Comparison of ENCODE assay signal across 8 cellular contexts in genomic region chr6:36986704-36987047, GRCh38. TPM values are rescaled to one million over a fixed set of nuclear protein-coding genes. Genes with fewer than 3 reads are reported as not detected.
DNase-seq lines count a peak whose midpoint lies in the region; ATAC-seq, FAIRE-seq and TF ChIP-seq lines count a peak whose summit lies in the region.

No MANE protein-coding gene starts in this region.

- POLR2A ChIA-PET in PC-3 (lab: Charles Lee; ENCODE audit: unreplicated experiment), result interaction anchor here (0.7 kb wide), 1 partner anchor 211 kb away, joined by 5 read pairs; no protein-coding TSS in a partner anchor

- peak overlapping the region; percentile 98 for H3K4me2 ChIP-seq in PC-3 (ENCODE audit: low read length)

- peak; percentile 60 for DNase-seq in GM20000 (ENCODE audit: low spot score)
- no peak for DNase-seq in PC-3
- no peak for DNase-seq in epithelial cell of prostate (ENCODE audit: low read depth, low spot score)
- DNase-seq in pancreas, result no peak
- no peak for DNase-seq in putamen (ENCODE audit: low spot score)
- DNase-seq in NCI-H446 treated with DMSO at 0.1 percent for 48 hours (lab: John Stamatoyannopoulos, UW), result no peak

- intact Hi-C loops in PC-3 (cut with micrococcal nuclease), result loop anchor here (1.0 to 10.0 kb wide), 3 partner anchors 32 to 102 kb away; partner anchors contain the start of gene C6orf89
- intact Hi-C loops in pancreas (cut with DNase I), result no loop called here

- no peak for TF ChIP-seq CTCF in GM20000 (IDR thresholded peaks at IDR 0.05; ENCODE audit: extremely low read depth, missing control alignments)
- no peak for TF ChIP-seq CTCF in PC-3 (conservative IDR thresholded peaks at IDR 0.05; ENCODE audit: low read depth, low read length)
- TF ChIP-seq CTCF in pancreas (IDR thresholded peaks at IDR 0.05), result no peak

- H3K79me2 ChIP-seq in PC-3 (ENCODE audit: low read length), result peaks cover 51% of the 10 kb centered on the region

- ATAC-seq in PC-3 (peak; percentile 24), pancreas (peak in 1 of 4 donors; percentile 29), GM21576 (IDR thresholded peaks at IDR 0.05; ENCODE audit: unreplicated experiment) (no peak), GM21381 (IDR thresholded peaks at IDR 0.05; ENCODE audit: unreplicated experiment) (no peak)

- H2AFZ ChIP-seq in PC-3 (ENCODE audit: low read length), result peak overlapping the region; percentile 85

- FAIRE-seq in pancreas (lab: Jason Lieb, UNC), result no peak

- H3K27me3 ChIP-seq in PC-3 (ENCODE audit: low read length) (no peaks in the 10 kb centered on the region), pancreas (no peaks in the 10 kb centered on the region)

- peaks cover 24% of the 10 kb centered on the region for H3K4me1 ChIP-seq in PC-3 (ENCODE audit: insufficient read depth, low read length)
- peaks cover 4 to 23% (median 9%) of the 10 kb centered on the region in 3 donors for H3K4me1 ChIP-seq in pancreas

- BruUV-seq in PC-3 (replicated peaks; lab: Mats Ljungman, UMichigan), result TSS peak; percentile 76

- peak overlapping the region; percentile 98 for H3K9ac ChIP-seq in PC-3 (ENCODE audit: low read length)

- H3K36me3 ChIP-seq in PC-3 (ENCODE audit: low read depth, low read length) (no peaks in the 10 kb centered on the region; the same call in 1 of the 2 replicates), pancreas (no peaks in the 10 kb centered on the region)

- H3K4me3 ChIP-seq in PC-3 (ENCODE audit: low read length) (peak overlapping the region; percentile 99), pancreas (peak overlapping the region; percentile 68 to 99 (median 98))

- H4K20me1 ChIP-seq in PC-3 (ENCODE audit: low read length), result peaks cover 24% of the 10 kb centered on the region

- CTCF ChIA-PET in PC-3 (lab: Charles Lee), result interaction anchor here (0.5 to 1.9 kb wide), 4 partner anchors 31 to 1600 kb away, joined by 3 to 9 read pairs (median 5); no protein-coding TSS in a partner anchor

- no peaks in the 10 kb centered on the region for H3F3A ChIP-seq in PC-3 (ENCODE audit: low read length, unreplicated experiment)

- 1% methylated on average over 8 of the region's 8 CpGs for WGBS in pancreas, 2 donors

- H3K9me2 ChIP-seq in PC-3 (replicated peaks; ENCODE audit: low read length), result no peaks in the 10 kb centered on the region

- no peaks in the 10 kb centered on the region for H3K9me3 ChIP-seq in PC-3 (ENCODE audit: low read length)
- no peaks in the 10 kb centered on the region for H3K9me3 ChIP-seq in pancreas

- H3K27ac ChIP-seq in PC-3 (ENCODE audit: low read length), result peak overlapping the region; percentile 52
- H3K27ac ChIP-seq in epithelial cell of prostate, result peak overlapping the region; percentile 47
- H3K27ac ChIP-seq in pancreas, result peak overlapping the region; percentile 94 to 99 (median 96)

RNA-seq across cellular contexts. Expression of gene MTCH1, which starts 0.7 kb away (rescaled TPM):
- 253 and 264 TPM in 2 replicates for total RNA-seq in PC-3 (2014; rRNA removed)
- 100 to 1,000 TPM in 2 of 6 donors, 10 to 100 TPM in 4; 83.6 to 102 (median 87.2) TPM for total RNA-seq in pancreas
- polyA plus RNA-seq in pancreas, result 100 to 1,000 TPM in 1 of 2 donors, 10 to 100 TPM in 1; 66.8 to 146 TPM

RNA-seq across cellular contexts. Expression of gene FGD2, which starts 18.8 kb away (rescaled TPM):
- total RNA-seq in PC-3 (2014; rRNA removed) (0.35 and 0.44 TPM in 2 replicates), pancreas (10 to 100 TPM in 1 of 6 donors, 1 to 10 TPM in 4, under 1 TPM in 1; 0.98 to 13.2 (median 3.3) TPM)
- 1 to 10 TPM; 1.7 to 3.2 TPM for polyA plus RNA-seq in pancreas

RNA-seq across cellular contexts. Expression of gene PI16, which starts 32.1 kb away (rescaled TPM):
- total RNA-seq in PC-3 (2014; rRNA removed) (0.07 TPM in 1 of 2 replicates, not detected in the other), pancreas (1 to 10 TPM in 2 of 6 donors, under 1 TPM in 4; 0.23 to 6.9 (median 0.72) TPM)
- 1 to 10 TPM; 3.0 to 7.3 TPM for polyA plus RNA-seq in pancreas
